Comparison of ENCODE assay signal across 9 cellular contexts in genomic region chr1:152013664-152014237, GRCh38. TPM values are rescaled to one million over a fixed set of nuclear protein-coding genes. Genes with fewer than 3 reads are reported as not detected.
A peak's percentile ranks its signal among the peaks of the same experiment; 100 is the strongest.
DNase-seq lines count a peak whose midpoint lies in the region; ATAC-seq, FAIRE-seq and TF ChIP-seq lines count a peak whose summit lies in the region.
"Had no signal": no experiment of that assay in that cellular context is flagged by ENCODE, and none has a peak within 500 bp of the region (broad histone marks: within the 10 kb centered on the region; RNA-seq: fewer than 3 reads in every experiment).

No MANE protein-coding gene starts in this region.

- intact Hi-C loops in endothelial cell of umbilical vein (cut with micrococcal nuclease), result loop anchor here (1.0 to 10.0 kb wide), 3 partner anchors 45 to 479 kb away; no protein-coding TSS in a partner anchor

- peak; percentile 51 for DNase-seq in BE2C
- DNase-seq in GM20000 (ENCODE audit: low spot score), result no peak
- no peak for DNase-seq in SK-N-SH
- peak; percentile 48 for DNase-seq in endothelial cell of umbilical vein (ENCODE audit: low read depth, low spot score)
- DNase-seq in renal cortical epithelial cell (ENCODE audit: low read depth), result peak; percentile 61
- no peak for DNase-seq in COLO829 (ENCODE audit: low spot score)
- DNase-seq in HPDE6-E6E7 (ENCODE audit: extremely low spot score), result no peak

- H3K9me2 ChIP-seq in SK-N-SH, result no peaks in the 10 kb centered on the region

- H4K20me1 ChIP-seq in SK-N-SH (ENCODE audit: insufficient read depth) (no peaks in the 10 kb centered on the region), endothelial cell of umbilical vein (replicated peaks; ENCODE audit: control insufficient read depth, extremely low read depth, insufficient read depth, low read length) (no peaks in the 10 kb centered on the region)

- H3K4me2 ChIP-seq in SK-N-SH (no peak overlapping the region), endothelial cell of umbilical vein (ENCODE audit: insufficient read depth, low read length) (no peak overlapping the region)

- WGBS in SK-N-SH (ENCODE audit: low lambda C conversion rate), result 0% methylated on average over 3 of the region's 3 CpGs

- H3K9me3 ChIP-seq in BE2C (no peaks in the 10 kb centered on the region), SK-N-SH (no peaks in the 10 kb centered on the region), endothelial cell of umbilical vein (replicated peaks; ENCODE audit: control insufficient read depth, insufficient read depth, low read length) (no peaks in the 10 kb centered on the region)

- no TSS peak for BruUV-seq in endothelial cell of umbilical vein (replicated peaks; lab: Mats Ljungman, UMichigan)

- H3K79me2 ChIP-seq in SK-N-SH (ENCODE audit: insufficient read depth), result no peaks in the 10 kb centered on the region
- no peaks in the 10 kb centered on the region for H3K79me2 ChIP-seq in endothelial cell of umbilical vein (ENCODE audit: control insufficient read depth, insufficient read depth, low read length)

- H3K4me1 ChIP-seq in BE2C, result no peaks in the 10 kb centered on the region
- H3K4me1 ChIP-seq in SK-N-SH (ENCODE audit: control insufficient read depth in 1 of 2, insufficient read depth in 2 of 2, low read depth in 1 of 2, low read length in 1 of 2), result no peaks in the 10 kb centered on the region
- no peaks in the 10 kb centered on the region for H3K4me1 ChIP-seq in endothelial cell of umbilical vein (ENCODE audit: control insufficient read depth, extremely low read depth, insufficient read depth, low read length)

- TF ChIP-seq POLR2A in endothelial cell of umbilical vein (IDR thresholded peaks at IDR 0.05; ENCODE audit: low read depth, low read length), result no peak

- TF ChIP-seq CTCF in BE2C (IDR thresholded peaks at IDR 0.05; ENCODE audit: low read depth, low read length) (peak; percentile 83), GM20000 (IDR thresholded peaks at IDR 0.05; ENCODE audit: extremely low read depth, missing control alignments) (peak; percentile 70), SK-N-SH (IDR thresholded peaks at IDR 0.05) (peak; percentile 55), endothelial cell of umbilical vein (IDR thresholded peaks at IDR 0.05; ENCODE audit: extremely low read depth in 1 of 2, insufficient read depth in 1 of 2, low read depth in 1 of 2, low read length in 2 of 2) (peak; percentile 63 to 81)

- no peaks in the 10 kb centered on the region for H3K9me1 ChIP-seq in endothelial cell of umbilical vein (replicated peaks; ENCODE audit: control insufficient read depth, extremely low read depth, insufficient read depth, low read length)

- H2AFZ ChIP-seq in SK-N-SH (ENCODE audit: low read depth), result no peak overlapping the region
- H2AFZ ChIP-seq in endothelial cell of umbilical vein (ENCODE audit: low read depth, low read length), result no peak overlapping the region

- peak; percentile 25; the same call in 1 of the 2 replicates for TF ChIP-seq RAD21 in SK-N-SH (IDR thresholded peaks at IDR 0.05; ENCODE audit: low read length)

- H3K9ac ChIP-seq in SK-N-SH, result no peak overlapping the region
- no peak overlapping the region for H3K9ac ChIP-seq in endothelial cell of umbilical vein (replicated peaks; ENCODE audit: extremely low read depth, insufficient read depth, low read length)

- POLR2A ChIA-PET in SK-N-SH (lab: Yijun Ruan, JAX) (no interaction called here), endothelial cell of umbilical vein (lab: Charles Lee) (no interaction called here)

- H3K27ac ChIP-seq in SK-N-SH (ENCODE audit: low read depth in 2 of 2, low read length in 1 of 2), result no peak overlapping the region
- no peak overlapping the region for H3K27ac ChIP-seq in endothelial cell of umbilical vein (ENCODE audit: insufficient read depth, low read depth, low read length)

- H3K36me3 ChIP-seq in BE2C, result no peaks in the 10 kb centered on the region
- no peaks in the 10 kb centered on the region for H3K36me3 ChIP-seq in SK-N-SH (replicated peaks in 1 of 2; ENCODE audit: control insufficient read depth in 1 of 2, insufficient read depth in 2 of 2, low read length in 1 of 2)
- H3K36me3 ChIP-seq in endothelial cell of umbilical vein (ENCODE audit: control insufficient read depth in 2 of 2, extremely low read depth in 1 of 2, insufficient read depth in 2 of 2, low read length in 2 of 2), result no peaks in the 10 kb centered on the region

- H3F3A ChIP-seq in SK-N-SH (replicated peaks; ENCODE audit: insufficient read depth), result no peaks in the 10 kb centered on the region

- no peak overlapping the region for H3K4me3 ChIP-seq in BE2C (ENCODE audit: low read depth, low read length)
- no peak overlapping the region; a peak in 1 of 4 replicates for H3K4me3 ChIP-seq in SK-N-SH (ENCODE audit: low read depth in 2 of 2, low read length in 1 of 2)
- H3K4me3 ChIP-seq in endothelial cell of umbilical vein (replicated peaks in 1 of 3; ENCODE audit: insufficient read depth in 1 of 3, low read depth in 1 of 3, low read length in 3 of 3), result no peak overlapping the region

- H3K27me3 ChIP-seq in BE2C (peaks cover 30% of the 10 kb centered on the region), SK-N-SH (ENCODE audit: insufficient read depth) (peaks cover 82% of the 10 kb centered on the region; the same call in 1 of the 2 replicates), endothelial cell of umbilical vein (ENCODE audit: control insufficient read depth in 2 of 2, insufficient read depth in 2 of 2, low read length in 2 of 2) (peaks cover 10 to 36% of the 10 kb centered on the region in 2 experiments)

- ATAC-seq in HG03442 (IDR thresholded peaks at IDR 0.05; ENCODE audit: unreplicated experiment), result no peak

- peak; percentile 89 for FAIRE-seq in endothelial cell of umbilical vein (lab: Jason Lieb, UNC)
- FAIRE-seq: colon had no signal

- TF ChIP-seq EP300 in SK-N-SH (IDR thresholded peaks at IDR 0.05; ENCODE audit: borderline replicate concordance in 1 of 2, low read depth in 1 of 2, low read length in 1 of 2), result no peak

- CTCF ChIA-PET in SK-N-SH (lab: Yijun Ruan, JAX) (interaction anchor here (0.5 to 5.7 kb wide), 4 partner anchors 12 to 81 kb away, joined by 3 to 37 read pairs (median 4); no protein-coding TSS in a partner anchor), endothelial cell of umbilical vein (lab: Charles Lee) (interaction anchor here (0.6 to 3.3 kb wide), 11 partner anchors 10 to 79 kb away, joined by 3 to 53 read pairs (median 7); partner anchors contain the start of gene S100A11)

- dilution Hi-C loops in endothelial cell of umbilical vein (cut with MboI; ENCODE audit: extremely low pct_ligation_motif_present, low sequenced_read_pairs), result loop anchor here (25.0 kb wide), 1 partner anchor 101 kb away; the partner anchor contains the start of gene THEM4

TF ChIP-seq in SK-N-SH, 30 proteins besides CTCF, POLR2A, EP300 and RAD21 (continues in another document):
- no peak for TF ChIP-seq IRF3 (IDR thresholded peaks at IDR 0.05; ENCODE audit: low read depth, low read length)

TF ChIP-seq in endothelial cell of umbilical vein, 7 proteins besides CTCF, POLR2A, EP300 and RAD21:
- TF ChIP-seq GATA2 (IDR thresholded peaks at IDR 0.05; ENCODE audit: insufficient read depth, insufficient read length, low read depth, low read length) (no peak), FOS (IDR thresholded peaks at IDR 0.05; ENCODE audit: borderline replicate concordance, insufficient read depth, low read length) (no peak), EZH2 (IDR thresholded peaks at IDR 0.05; ENCODE audit: borderline replicate concordance, low read depth, low read length, severe bottlenecking) (no peak)
TF ChIP-seq in endothelial cell of umbilical vein: peak in this region for 0.

RNA-seq across cellular contexts. Expression of gene S100A10, which starts 20.1 kb away (rescaled TPM):
- polyA plus RNA-seq in BE2C (2012; ENCODE audit: insufficient read depth, insufficient read length, low read depth), result not detected
- 141 and 161 TPM in 2 replicates for polyA plus RNA-seq in SK-N-SH (2012; rRNA removed)
- 216 and 299 TPM in 2 replicates for polyA plus RNA-seq in SK-N-SH (2012; cell fraction: cytosol; rRNA removed)
- polyA plus RNA-seq in SK-N-SH (2012; cell fraction: nucleus; rRNA removed), result 49.3 and 52.3 TPM in 2 replicates
- total RNA-seq in endothelial cell of umbilical vein, result 650 and 779 TPM in 2 replicates
- 56.7 and 76.8 TPM in 2 replicates for polyA plus RNA-seq in endothelial cell of umbilical vein
- polyA plus RNA-seq in endothelial cell of umbilical vein (2011; cell fraction: cytosol; rRNA removed), result 211 and 231 TPM in 2 replicates
- 60.0 and 72.0 TPM in 2 replicates for polyA plus RNA-seq in endothelial cell of umbilical vein (2011; cell fraction: nucleus; rRNA removed)
- 757 and 1,016 TPM in 2 replicates for polyA plus RNA-seq in endothelial cell of umbilical vein (2012)
- 42.6 and 46.3 TPM in 2 replicates for polyA minus RNA-seq in endothelial cell of umbilical vein
- 185 TPM for polyA minus RNA-seq in endothelial cell of umbilical vein (2011; cell fraction: cytosol; rRNA and poly(A)+ RNA removed)
- polyA minus RNA-seq in endothelial cell of umbilical vein (2011; cell fraction: nucleus; rRNA and poly(A)+ RNA removed), result 19.5 and 23.7 TPM in 2 replicates
- total RNA-seq in renal cortical epithelial cell, result 221 and 239 TPM in 2 replicates

RNA-seq across cellular contexts. Expression of gene S100A11, which starts 23.1 kb away (rescaled TPM):
- polyA plus RNA-seq in BE2C (2012; ENCODE audit: insufficient read depth, insufficient read length, low read depth), result 165 TPM
- polyA plus RNA-seq in SK-N-SH (2012; rRNA removed) (565 and 736 TPM in 2 replicates), endothelial cell of umbilical vein (497 and 528 TPM in 2 replicates)
- polyA plus RNA-seq in SK-N-SH (2012; cell fraction: cytosol; rRNA removed), result 703 and 835 TPM in 2 replicates
- 163 and 193 TPM in 2 replicates for polyA plus RNA-seq in SK-N-SH (2012; cell fraction: nucleus; rRNA removed)
- total RNA-seq in endothelial cell of umbilical vein (461 and 505 TPM in 2 replicates), renal cortical epithelial cell (57.5 and 77.9 TPM in 2 replicates)
- 799 and 821 TPM in 2 replicates for polyA plus RNA-seq in endothelial cell of umbilical vein (2011; cell fraction: cytosol; rRNA removed)
- polyA plus RNA-seq in endothelial cell of umbilical vein (2011; cell fraction: nucleus; rRNA removed), result 130 and 166 TPM in 2 replicates
- 960 and 1,130 TPM in 2 replicates for polyA plus RNA-seq in endothelial cell of umbilical vein (2012)
- polyA minus RNA-seq in endothelial cell of umbilical vein, result 406 and 450 TPM in 2 replicates
- 591 TPM for polyA minus RNA-seq in endothelial cell of umbilical vein (2011; cell fraction: cytosol; rRNA and poly(A)+ RNA removed)
- 70.9 and 71.2 TPM in 2 replicates for polyA minus RNA-seq in endothelial cell of umbilical vein (2011; cell fraction: nucleus; rRNA and poly(A)+ RNA removed)

Comparison
In these comparisons a context has a peak if more than half of its experiments do, and no peak if none do; other contexts are left out.
1. DNase-seq: peak in BE2C (single experiment), endothelial cell of umbilical vein (single experiment) and renal cortical epithelial cell (single experiment); none in GM20000 (single experiment), SK-N-SH (single experiment), COLO829 (single experiment) and HPDE6-E6E7 (single experiment).
2. Peak in every context shown above with its lines, with median percentiles within 50 percentile points of each other: CTCF ChIP-seq.